11 cellular contexts compared by ENCODE assay signal in the genomic region with DNA sequence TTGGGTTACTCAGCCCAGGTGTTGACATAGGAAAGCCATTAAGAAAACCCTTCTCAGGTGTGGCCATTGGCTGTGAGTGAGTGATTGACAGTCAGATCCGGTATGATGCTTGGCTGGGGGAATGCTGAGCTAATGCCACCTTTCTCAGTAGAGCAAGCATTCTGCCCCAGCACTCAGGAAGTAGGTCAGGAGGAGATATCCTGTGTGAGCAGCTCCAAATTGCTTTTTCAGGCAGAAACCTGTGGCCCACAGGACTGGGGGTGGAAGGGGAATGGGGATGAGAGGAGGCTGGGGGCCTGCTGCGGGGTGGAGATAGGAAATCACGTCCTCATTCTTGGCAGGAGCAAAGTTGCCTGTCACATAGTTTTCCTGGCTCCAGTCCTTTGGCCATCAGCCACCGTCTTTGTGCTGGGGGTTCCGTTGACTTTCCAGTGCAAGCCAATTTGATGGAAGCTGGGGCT. TPM values are rescaled to one million over a fixed set of nuclear protein-coding genes. Genes with fewer than 3 reads are reported as not detected.
DNase-seq lines count a peak whose midpoint lies in the region; ATAC-seq and TF ChIP-seq lines count a peak whose summit lies in the region.
"Had no signal": no experiment of that assay in that cellular context is flagged by ENCODE, and none has a peak within 500 bp of the region (broad histone marks: within the 10 kb centered on the region; RNA-seq: fewer than 3 reads in every experiment).

No MANE protein-coding gene starts in this region.

- H3K27ac ChIP-seq in GM23338 (ENCODE audit: low read depth) (no peak overlapping the region), parathyroid adenoma (peak overlapping the region; percentile 20), OCI-LY7 (ENCODE audit: low read depth, low read length, poor library complexity, severe bottlenecking) (no peak overlapping the region)

- H3K4me1 ChIP-seq in GM23338 (ENCODE audit: insufficient read depth) (no peaks in the 10 kb centered on the region), parathyroid adenoma (no peaks in the 10 kb centered on the region), OCI-LY7 (ENCODE audit: insufficient read depth, low read length, poor library complexity, severe bottlenecking) (peaks cover 10% of the 10 kb centered on the region)

- peaks cover 8% of the 10 kb centered on the region for H3K4me1 Mint-ChIP-seq in GM23338
- peaks cover 42% of the 10 kb centered on the region for H3K4me1 Mint-ChIP-seq in T-helper 1 cell treated with Interleukin-12 subunit alpha and Interleukin-12 subunit beta and Interleukin-4 antibody, amounts not matched to agents 30 μg/mL and 1 μg/mL, for 36 hours (ENCODE audit: low read depth)

- no peaks in the 10 kb centered on the region for H3K27me3 ChIP-seq in GM23338 (ENCODE audit: insufficient read depth)
- H3K27me3 ChIP-seq in parathyroid adenoma (ENCODE audit: control insufficient read depth, insufficient read depth, low read length), result no peaks in the 10 kb centered on the region

- H3F3A ChIP-seq in GM23338 (replicated peaks; ENCODE audit: low read depth), result no peaks in the 10 kb centered on the region

- H3K9me2 ChIP-seq in GM23338 (ENCODE audit: insufficient read depth) (no peaks in the 10 kb centered on the region), OCI-LY7 (ENCODE audit: insufficient read depth, low read length) (no peaks in the 10 kb centered on the region)

- 0 out of 2 replicates have a peak overlapping the region, but pooled peaks have one; percentile 39 for H2AFZ ChIP-seq in GM23338
- H2AFZ ChIP-seq in parathyroid adenoma, result peak overlapping the region; percentile 59
- H2AFZ ChIP-seq in OCI-LY7 (ENCODE audit: low read length), result no peak overlapping the region

- BruUV-seq in OCI-LY7 (replicated peaks; lab: Mats Ljungman, UMichigan), result no TSS peak

- TF ChIP-seq CTCF in GM23338 (conservative IDR thresholded peaks at IDR 0.05; ENCODE audit: low read depth in 2 of 2) (no peak), parathyroid adenoma (IDR thresholded peaks at IDR 0.05) (no peak), OCI-LY7 (conservative IDR thresholded peaks at IDR 0.05; ENCODE audit: low read length) (no peak)

- no peak overlapping the region for H3K4me3 Mint-ChIP-seq in GM23338
- H3K4me3 Mint-ChIP-seq in T-helper 1 cell treated with Interleukin-12 subunit alpha and Interleukin-12 subunit beta and Interleukin-4 antibody, amounts not matched to agents 30 μg/mL and 1 μg/mL, for 36 hours, result peak overlapping the region; percentile 57
- H3K4me3 Mint-ChIP-seq: activated T-cell treated with anti-CD3 and anti-CD28 coated beads, Interleukin-2, amount 50 U/mL, for 72 hours; stimulated activated naive CD8-positive, alpha-beta T cell treated with anti-CD3 and anti-CD28 coated beads, Interleukin-15, Interleukin-2, amounts not matched to agents 100 ng/mL and 50 ng/mL, for 24 hours had no signal

- no peaks in the 10 kb centered on the region for H3K9me3 Mint-ChIP-seq in GM23338
- H3K9me3 Mint-ChIP-seq in T-helper 1 cell treated with Interleukin-12 subunit alpha and Interleukin-12 subunit beta and Interleukin-4 antibody, amounts not matched to agents 30 μg/mL and 1 μg/mL, for 36 hours, result no peaks in the 10 kb centered on the region
- H3K9me3 Mint-ChIP-seq: activated T-cell treated with anti-CD3 and anti-CD28 coated beads, Interleukin-2, amount 50 U/mL, for 72 hours; stimulated activated naive CD8-positive, alpha-beta T cell treated with anti-CD3 and anti-CD28 coated beads, Interleukin-15, Interleukin-2, amounts not matched to agents 100 ng/mL and 50 ng/mL, for 24 hours had no signal

- H3K4me3 ChIP-seq in GM23338 (no peak overlapping the region), parathyroid adenoma (ENCODE audit: low read depth, low read length) (no peak overlapping the region), OCI-LY7 (ENCODE audit: low read depth, low read length, poor library complexity, severe bottlenecking) (no peak overlapping the region)

- POLR2A ChIA-PET in OCI-LY7 (lab: Charles Lee), result interaction anchor here (0.6 kb wide), 2 partner anchors 162 to 272 kb away, joined by 3 read pairs; no protein-coding TSS in a partner anchor

- H3K36me3 ChIP-seq in GM23338 (ENCODE audit: insufficient read depth), result no peaks in the 10 kb centered on the region
- no peaks in the 10 kb centered on the region for H3K36me3 ChIP-seq in parathyroid adenoma (ENCODE audit: control insufficient read depth, insufficient read depth, low read length)
- no peaks in the 10 kb centered on the region for H3K36me3 ChIP-seq in OCI-LY7 (ENCODE audit: insufficient read depth, low read length)

- H4K20me1 ChIP-seq in GM23338 (replicated peaks; ENCODE audit: insufficient read depth) (no peaks in the 10 kb centered on the region), OCI-LY7 (ENCODE audit: insufficient read depth, low read length) (no peaks in the 10 kb centered on the region)

- DNase-seq in GM23338 (ENCODE audit: low spot score) (peak; percentile 33), Right ventricle myocardium superior (peak; percentile 75), OCI-LY7 (ENCODE audit: low spot score) (no peak), iPS-NIHi7 (ENCODE audit: extremely low spot score) (no peak)
- DNase-seq: activated T-cell treated with anti-CD3 and anti-CD28 coated beads, Interleukin-2, amount 50 U/mL, for 72 hours; effector memory CD4-positive, alpha-beta T cell had no signal

- H3K79me2 ChIP-seq in GM23338 (replicated peaks; ENCODE audit: insufficient read depth), result no peaks in the 10 kb centered on the region
- H3K79me2 ChIP-seq in parathyroid adenoma, result no peaks in the 10 kb centered on the region
- H3K79me2 ChIP-seq in OCI-LY7 (ENCODE audit: insufficient read depth, low read depth, low read length), result no peaks in the 10 kb centered on the region

- CTCF ChIA-PET in OCI-LY7 (lab: Charles Lee; ENCODE audit: unreplicated experiment), result no interaction called here

- intact Hi-C loops in Right ventricle myocardium superior (cut with DNase I) (no loop called here), OCI-LY7 (cut with micrococcal nuclease; ENCODE audit: unreplicated experiment) (no loop called here)

- peak; percentile 64 for ATAC-seq in GM23338
- ATAC-seq in Right ventricle myocardium superior (ENCODE audit: poor library complexity), result peak; percentile 52
- ATAC-seq in HG03442 (IDR thresholded peaks at IDR 0.05; ENCODE audit: unreplicated experiment), result no peak
- no peak for ATAC-seq in GM18502 (IDR thresholded peaks at IDR 0.05; ENCODE audit: poor library complexity, unreplicated experiment)
- ATAC-seq: activated T-cell treated with anti-CD3 and anti-CD28 coated beads, Interleukin-2, amount 50 U/mL, for 72 hours had no signal

- H3K36me3 Mint-ChIP-seq in GM23338 (ENCODE audit: low read depth), result no peaks in the 10 kb centered on the region
- H3K36me3 Mint-ChIP-seq in T-helper 1 cell treated with Interleukin-12 subunit alpha and Interleukin-12 subunit beta and Interleukin-4 antibody, amounts not matched to agents 30 μg/mL and 1 μg/mL, for 36 hours (ENCODE audit: low read depth), result peaks cover 7% of the 10 kb centered on the region

- H3K9me3 ChIP-seq in parathyroid adenoma (ENCODE audit: control insufficient read depth, low read length) (no peaks in the 10 kb centered on the region), OCI-LY7 (ENCODE audit: low read length) (no peaks in the 10 kb centered on the region)

- peaks cover 2% of the 10 kb centered on the region for H3K27me3 Mint-ChIP-seq in GM23338 (ENCODE audit: insufficient read depth, low read depth, poor library complexity)
- H3K27me3 Mint-ChIP-seq in T-helper 1 cell treated with Interleukin-12 subunit alpha and Interleukin-12 subunit beta and Interleukin-4 antibody, amounts not matched to agents 30 μg/mL and 1 μg/mL, for 36 hours (ENCODE audit: low read depth), result no peaks in the 10 kb centered on the region
- H3K27me3 Mint-ChIP-seq: stimulated activated naive CD8-positive, alpha-beta T cell treated with anti-CD3 and anti-CD28 coated beads, Interleukin-15, Interleukin-2, amounts not matched to agents 100 ng/mL and 50 ng/mL, for 24 hours had no signal

- no peak overlapping the region for H3K27ac Mint-ChIP-seq in GM23338
- peak overlapping the region; percentile 84 for H3K27ac Mint-ChIP-seq in T-helper 1 cell treated with Interleukin-12 subunit alpha and Interleukin-12 subunit beta and Interleukin-4 antibody, amounts not matched to agents 30 μg/mL and 1 μg/mL, for 36 hours
- H3K27ac Mint-ChIP-seq: stimulated activated naive CD8-positive, alpha-beta T cell treated with anti-CD3 and anti-CD28 coated beads, Interleukin-15, Interleukin-2, amounts not matched to agents 100 ng/mL and 50 ng/mL, for 24 hours had no signal

- no peak overlapping the region for H3K4me2 ChIP-seq in GM23338
- no peak overlapping the region for H3K4me2 ChIP-seq in parathyroid adenoma (ENCODE audit: low read length)
- no peak overlapping the region for H3K4me2 ChIP-seq in OCI-LY7 (ENCODE audit: low read length)

- H3K9ac ChIP-seq in parathyroid adenoma, result no peak overlapping the region

TF ChIP-seq in GM23338, 12 proteins besides CTCF, POLR2A, EP300 and RAD21 (continues in another document):
- TF ChIP-seq, protein P1, sequence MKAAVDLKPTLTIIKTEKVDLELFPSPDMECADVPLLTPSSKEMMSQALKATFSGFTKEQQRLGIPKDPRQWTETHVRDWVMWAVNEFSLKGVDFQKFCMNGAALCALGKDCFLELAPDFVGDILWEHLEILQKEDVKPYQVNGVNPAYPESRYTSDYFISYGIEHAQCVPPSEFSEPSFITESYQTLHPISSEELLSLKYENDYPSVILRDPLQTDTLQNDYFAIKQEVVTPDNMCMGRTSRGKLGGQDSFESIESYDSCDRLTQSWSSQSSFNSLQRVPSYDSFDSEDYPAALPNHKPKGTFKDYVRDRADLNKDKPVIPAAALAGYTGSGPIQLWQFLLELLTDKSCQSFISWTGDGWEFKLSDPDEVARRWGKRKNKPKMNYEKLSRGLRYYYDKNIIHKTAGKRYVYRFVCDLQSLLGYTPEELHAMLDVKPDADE (IDR thresholded peaks at IDR 0.05), result no peak
- TF ChIP-seq EZH2phosphoT487 (IDR thresholded peaks at IDR 0.05; ENCODE audit: unreplicated experiment) (no peak), NANOG (IDR thresholded peaks at IDR 0.05; ENCODE audit: borderline replicate concordance) (no peak), ZNF331 (CRISPR knock-in tag; IDR thresholded peaks at IDR 0.05; ENCODE audit: low read depth) (no peak)

RNA-seq across cellular contexts. Expression of gene NINJ2, which starts 55.7 kb away (rescaled TPM):
- 0.94 and 2.1 TPM in 2 replicates for total RNA-seq in GM23338 (2014; rRNA removed; shearing (Covaris generic))
- polyA plus RNA-seq in GM23338 (2016; fragmentation: Nextera tagmentation; extraction: Ambion mirVana), result 1.2 and 2.6 TPM in 2 replicates
- total RNA-seq in Right ventricle myocardium superior, result 12.6 TPM
- 0.79 and 0.82 TPM in 2 replicates for total RNA-seq in OCI-LY7 (2014; rRNA removed; shearing (Covaris generic))
- total RNA-seq in OCI-LY7 (2022), result 3.5 and 4.4 TPM in 2 replicates

Comparison
In these comparisons a context has a peak if more than half of its experiments do, and no peak if none do; other contexts are left out.
1. ATAC-seq: peak in GM23338 (single experiment) and Right ventricle myocardium superior (single experiment); none in HG03442 (single experiment) and GM18502 (single experiment).
2. DNase-seq: peak in GM23338 (single experiment) and Right ventricle myocardium superior (single experiment); none in OCI-LY7 (single experiment) and iPS-NIHi7 (single experiment).